ENCODE assay signal across 1 cellular context in genomic region chr19:35645680-35646511, GRCh38.
TF ChIP-seq lines count a peak whose summit lies in the region.

No MANE protein-coding gene starts in this region.

TF ChIP-seq in HepG2, 621 proteins besides CTCF, POLR2A, EP300 and RAD21 (continued from another document and continues in another):
- TF ChIP-seq, protein P1, sequence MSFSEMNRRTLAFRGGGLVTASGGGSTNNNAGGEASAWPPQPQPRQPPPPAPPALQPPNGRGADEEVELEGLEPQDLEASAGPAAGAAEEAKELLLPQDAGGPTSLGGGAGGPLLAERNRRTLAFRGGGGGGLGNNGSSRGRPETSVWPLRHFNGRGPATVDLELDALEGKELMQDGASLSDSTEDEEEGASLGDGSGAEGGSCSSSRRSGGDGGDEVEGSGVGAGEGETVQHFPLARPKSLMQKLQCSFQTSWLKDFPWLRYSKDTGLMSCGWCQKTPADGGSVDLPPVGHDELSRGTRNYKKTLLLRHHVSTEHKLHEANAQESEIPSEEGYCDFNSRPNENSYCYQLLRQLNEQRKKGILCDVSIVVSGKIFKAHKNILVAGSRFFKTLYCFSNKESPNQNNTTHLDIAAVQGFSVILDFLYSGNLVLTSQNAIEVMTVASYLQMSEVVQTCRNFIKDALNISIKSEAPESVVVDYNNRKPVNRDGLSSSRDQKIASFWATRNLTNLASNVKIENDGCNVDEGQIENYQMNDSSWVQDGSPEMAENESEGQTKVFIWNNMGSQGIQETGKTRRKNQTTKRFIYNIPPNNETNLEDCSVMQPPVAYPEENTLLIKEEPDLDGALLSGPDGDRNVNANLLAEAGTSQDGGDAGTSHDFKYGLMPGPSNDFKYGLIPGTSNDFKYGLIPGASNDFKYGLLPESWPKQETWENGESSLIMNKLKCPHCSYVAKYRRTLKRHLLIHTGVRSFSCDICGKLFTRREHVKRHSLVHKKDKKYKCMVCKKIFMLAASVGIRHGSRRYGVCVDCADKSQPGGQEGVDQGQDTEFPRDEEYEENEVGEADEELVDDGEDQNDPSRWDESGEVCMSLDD (CRISPR knock-in tag; IDR thresholded peaks at IDR 0.05; ENCODE audit: borderline replicate concordance): no peak
- TF ChIP-seq, protein P2, sequence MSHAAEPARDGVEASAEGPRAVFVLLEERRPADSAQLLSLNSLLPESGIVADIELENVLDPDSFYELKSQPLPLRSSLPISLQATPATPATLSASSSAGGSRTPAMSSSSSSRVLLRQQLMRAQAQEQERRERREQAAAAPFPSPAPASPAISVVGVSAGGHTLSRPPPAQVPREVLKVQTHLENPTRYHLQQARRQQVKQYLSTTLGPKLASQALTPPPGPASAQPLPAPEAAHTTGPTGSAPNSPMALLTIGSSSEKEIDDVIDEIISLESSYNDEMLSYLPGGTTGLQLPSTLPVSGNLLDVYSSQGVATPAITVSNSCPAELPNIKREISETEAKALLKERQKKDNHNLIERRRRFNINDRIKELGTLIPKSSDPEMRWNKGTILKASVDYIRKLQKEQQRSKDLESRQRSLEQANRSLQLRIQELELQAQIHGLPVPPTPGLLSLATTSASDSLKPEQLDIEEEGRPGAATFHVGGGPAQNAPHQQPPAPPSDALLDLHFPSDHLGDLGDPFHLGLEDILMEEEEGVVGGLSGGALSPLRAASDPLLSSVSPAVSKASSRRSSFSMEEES (CRISPR knock-in tag; IDR thresholded peaks at IDR 0.05): no peak
- no peak for TF ChIP-seq POGZ (CRISPR knock-in tag; IDR thresholded peaks at IDR 0.05)
- peak; percentile 61 for TF ChIP-seq CEBPG (CRISPR knock-in tag; IDR thresholded peaks at IDR 0.05)
- TF ChIP-seq ZNF460 (CRISPR knock-in tag; IDR thresholded peaks at IDR 0.05; ENCODE audit: borderline replicate concordance): peak; percentile 95
- TF ChIP-seq TBP (CRISPR knock-in tag; IDR thresholded peaks at IDR 0.05): no peak
- TF ChIP-seq, protein P3, sequence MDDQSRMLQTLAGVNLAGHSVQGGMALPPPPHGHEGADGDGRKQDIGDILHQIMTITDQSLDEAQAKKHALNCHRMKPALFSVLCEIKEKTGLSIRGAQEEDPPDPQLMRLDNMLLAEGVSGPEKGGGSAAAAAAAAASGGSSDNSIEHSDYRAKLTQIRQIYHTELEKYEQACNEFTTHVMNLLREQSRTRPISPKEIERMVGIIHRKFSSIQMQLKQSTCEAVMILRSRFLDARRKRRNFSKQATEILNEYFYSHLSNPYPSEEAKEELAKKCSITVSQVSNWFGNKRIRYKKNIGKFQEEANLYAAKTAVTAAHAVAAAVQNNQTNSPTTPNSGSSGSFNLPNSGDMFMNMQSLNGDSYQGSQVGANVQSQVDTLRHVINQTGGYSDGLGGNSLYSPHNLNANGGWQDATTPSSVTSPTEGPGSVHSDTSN (CRISPR knock-in tag; IDR thresholded peaks at IDR 0.05; ENCODE audit: borderline replicate concordance): no peak
- TF ChIP-seq ZFP41 (CRISPR knock-in tag; IDR thresholded peaks at IDR 0.05; ENCODE audit: borderline replicate concordance): no peak
- no peak for TF ChIP-seq YEATS4 (CRISPR knock-in tag; IDR thresholded peaks at IDR 0.05; ENCODE audit: borderline replicate concordance)
- TF ChIP-seq GPN1 (CRISPR knock-in tag; IDR thresholded peaks at IDR 0.05; ENCODE audit: borderline replicate concordance): no peak
- TF ChIP-seq, protein P4, sequence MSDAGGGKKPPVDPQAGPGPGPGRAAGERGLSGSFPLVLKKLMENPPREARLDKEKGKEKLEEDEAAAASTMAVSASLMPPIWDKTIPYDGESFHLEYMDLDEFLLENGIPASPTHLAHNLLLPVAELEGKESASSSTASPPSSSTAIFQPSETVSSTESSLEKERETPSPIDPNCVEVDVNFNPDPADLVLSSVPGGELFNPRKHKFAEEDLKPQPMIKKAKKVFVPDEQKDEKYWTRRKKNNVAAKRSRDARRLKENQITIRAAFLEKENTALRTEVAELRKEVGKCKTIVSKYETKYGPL (CRISPR knock-in tag; IDR thresholded peaks at IDR 0.05): no peak
- no peak for TF ChIP-seq ZNF652 (CRISPR knock-in tag; IDR thresholded peaks at IDR 0.05; ENCODE audit: borderline replicate concordance, low read depth)
- TF ChIP-seq NR3C1 (CRISPR knock-in tag; IDR thresholded peaks at IDR 0.05): no peak
- no peak for TF ChIP-seq ZNF138 (CRISPR knock-in tag; IDR thresholded peaks at IDR 0.05; ENCODE audit: low read depth)
- peak; percentile 50; the same call in 1 of the 2 replicates for TF ChIP-seq CEBPB (IDR thresholded peaks at IDR 0.05; ENCODE audit: borderline replicate concordance, low read depth, low read length)
- TF ChIP-seq GATAD2A (CRISPR knock-in tag; IDR thresholded peaks at IDR 0.05): 0 out of 2 replicates have a peak, but pooled peaks have one; percentile 12
- no peak for TF ChIP-seq ZSCAN21 (CRISPR knock-in tag; IDR thresholded peaks at IDR 0.05; ENCODE audit: borderline replicate concordance)
- TF ChIP-seq, protein P5, sequence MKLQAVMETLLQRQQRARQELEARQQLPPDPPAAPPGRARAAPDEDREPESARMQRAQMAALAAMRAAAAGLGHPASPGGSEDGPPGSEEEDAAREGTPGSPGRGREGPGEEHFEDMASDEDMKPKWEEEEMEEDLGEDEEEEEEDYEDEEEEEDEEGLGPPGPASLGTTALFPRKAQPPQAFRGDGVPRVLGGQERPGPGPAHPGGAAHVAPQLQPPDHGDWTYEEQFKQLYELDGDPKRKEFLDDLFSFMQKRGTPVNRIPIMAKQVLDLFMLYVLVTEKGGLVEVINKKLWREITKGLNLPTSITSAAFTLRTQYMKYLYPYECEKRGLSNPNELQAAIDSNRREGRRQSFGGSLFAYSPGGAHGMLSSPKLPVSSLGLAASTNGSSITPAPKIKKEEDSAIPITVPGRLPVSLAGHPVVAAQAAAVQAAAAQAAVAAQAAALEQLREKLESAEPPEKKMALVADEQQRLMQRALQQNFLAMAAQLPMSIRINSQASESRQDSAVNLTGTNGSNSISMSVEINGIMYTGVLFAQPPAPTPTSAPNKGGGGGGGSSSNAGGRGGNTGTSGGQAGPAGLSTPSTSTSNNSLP (IDR thresholded peaks at IDR 0.05; ENCODE audit: low read depth, low read length): no peak
- TF ChIP-seq ZBTB3 (CRISPR knock-in tag; IDR thresholded peaks at IDR 0.05; ENCODE audit: borderline replicate concordance, low read depth): no peak
- TF ChIP-seq ZNF274 (CRISPR knock-in tag; IDR thresholded peaks at IDR 0.05): no peak
- no peak for TF ChIP-seq RXRA (CRISPR knock-in tag; IDR thresholded peaks at IDR 0.05)
- no peak for TF ChIP-seq FOXP1 (IDR thresholded peaks at IDR 0.05)
- TF ChIP-seq FOXP1 (CRISPR knock-in tag; IDR thresholded peaks at IDR 0.05): peak; percentile 68
- TF ChIP-seq U2AF2 (IDR thresholded peaks at IDR 0.05; ENCODE audit: low read depth, low read length): no peak
- no peak for TF ChIP-seq EED (CRISPR knock-in tag; IDR thresholded peaks at IDR 0.05)
- peak; percentile 28; the same call in 1 of the 2 replicates for TF ChIP-seq RCOR2 (CRISPR knock-in tag; IDR thresholded peaks at IDR 0.05)
- TF ChIP-seq EEA1 (CRISPR knock-in tag; IDR thresholded peaks at IDR 0.05; ENCODE audit: borderline replicate concordance): no peak
- TF ChIP-seq HNRNPLL (IDR thresholded peaks at IDR 0.05; ENCODE audit: low read depth, low read length, poor library complexity, severe bottlenecking): no peak
- TF ChIP-seq, protein P6, sequence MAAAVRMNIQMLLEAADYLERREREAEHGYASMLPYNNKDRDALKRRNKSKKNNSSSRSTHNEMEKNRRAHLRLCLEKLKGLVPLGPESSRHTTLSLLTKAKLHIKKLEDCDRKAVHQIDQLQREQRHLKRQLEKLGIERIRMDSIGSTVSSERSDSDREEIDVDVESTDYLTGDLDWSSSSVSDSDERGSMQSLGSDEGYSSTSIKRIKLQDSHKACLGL (CRISPR knock-in tag; IDR thresholded peaks at IDR 0.05): no peak
- no peak for TF ChIP-seq PATZ1 (CRISPR knock-in tag; IDR thresholded peaks at IDR 0.05)
- peak in 1 of 2 experiments; percentile 64; a peak in 1 of 4 replicates for TF ChIP-seq ATF4 (CRISPR knock-in tag; IDR thresholded peaks at IDR 0.05)
- TF ChIP-seq ZNF510 (CRISPR knock-in tag; IDR thresholded peaks at IDR 0.05; ENCODE audit: low read depth): no peak
- no peak for TF ChIP-seq HOXA5 (CRISPR knock-in tag; IDR thresholded peaks at IDR 0.05)
- no peak for TF ChIP-seq TCF12 (IDR thresholded peaks at IDR 0.05)
- no peak for TF ChIP-seq TCF12 (CRISPR knock-in tag; IDR thresholded peaks at IDR 0.05)
- TF ChIP-seq HDAC1 (CRISPR knock-in tag; IDR thresholded peaks at IDR 0.05): peak; percentile 45; the same call in 1 of the 2 replicates
- TF ChIP-seq, protein P7, sequence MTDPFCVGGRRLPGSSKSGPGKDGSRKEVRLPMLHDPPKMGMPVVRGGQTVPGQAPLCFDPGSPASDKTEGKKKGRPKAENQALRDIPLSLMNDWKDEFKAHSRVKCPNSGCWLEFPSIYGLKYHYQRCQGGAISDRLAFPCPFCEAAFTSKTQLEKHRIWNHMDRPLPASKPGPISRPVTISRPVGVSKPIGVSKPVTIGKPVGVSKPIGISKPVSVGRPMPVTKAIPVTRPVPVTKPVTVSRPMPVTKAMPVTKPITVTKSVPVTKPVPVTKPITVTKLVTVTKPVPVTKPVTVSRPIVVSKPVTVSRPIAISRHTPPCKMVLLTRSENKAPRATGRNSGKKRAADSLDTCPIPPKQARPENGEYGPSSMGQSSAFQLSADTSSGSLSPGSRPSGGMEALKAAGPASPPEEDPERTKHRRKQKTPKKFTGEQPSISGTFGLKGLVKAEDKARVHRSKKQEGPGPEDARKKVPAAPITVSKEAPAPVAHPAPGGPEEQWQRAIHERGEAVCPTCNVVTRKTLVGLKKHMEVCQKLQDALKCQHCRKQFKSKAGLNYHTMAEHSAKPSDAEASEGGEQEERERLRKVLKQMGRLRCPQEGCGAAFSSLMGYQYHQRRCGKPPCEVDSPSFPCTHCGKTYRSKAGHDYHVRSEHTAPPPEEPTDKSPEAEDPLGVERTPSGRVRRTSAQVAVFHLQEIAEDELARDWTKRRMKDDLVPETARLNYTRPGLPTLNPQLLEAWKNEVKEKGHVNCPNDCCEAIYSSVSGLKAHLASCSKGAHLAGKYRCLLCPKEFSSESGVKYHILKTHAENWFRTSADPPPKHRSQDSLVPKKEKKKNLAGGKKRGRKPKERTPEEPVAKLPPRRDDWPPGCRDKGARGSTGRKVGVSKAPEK (CRISPR knock-in tag; IDR thresholded peaks at IDR 0.05; ENCODE audit: borderline replicate concordance): no peak
- peak; percentile 79 for TF ChIP-seq ZNF770 (CRISPR knock-in tag; IDR thresholded peaks at IDR 0.05)
- no peak for TF ChIP-seq ZNF501 (CRISPR knock-in tag; IDR thresholded peaks at IDR 0.05)
- no peak for TF ChIP-seq ZNF329 (CRISPR knock-in tag; IDR thresholded peaks at IDR 0.05; ENCODE audit: low read depth)
- no peak for TF ChIP-seq KMT2A (CRISPR knock-in tag; IDR thresholded peaks at IDR 0.05)
- no peak for TF ChIP-seq PRPF4 (IDR thresholded peaks at IDR 0.05; ENCODE audit: low read depth, low read length, poor library complexity, severe bottlenecking)
- TF ChIP-seq, protein P8, sequence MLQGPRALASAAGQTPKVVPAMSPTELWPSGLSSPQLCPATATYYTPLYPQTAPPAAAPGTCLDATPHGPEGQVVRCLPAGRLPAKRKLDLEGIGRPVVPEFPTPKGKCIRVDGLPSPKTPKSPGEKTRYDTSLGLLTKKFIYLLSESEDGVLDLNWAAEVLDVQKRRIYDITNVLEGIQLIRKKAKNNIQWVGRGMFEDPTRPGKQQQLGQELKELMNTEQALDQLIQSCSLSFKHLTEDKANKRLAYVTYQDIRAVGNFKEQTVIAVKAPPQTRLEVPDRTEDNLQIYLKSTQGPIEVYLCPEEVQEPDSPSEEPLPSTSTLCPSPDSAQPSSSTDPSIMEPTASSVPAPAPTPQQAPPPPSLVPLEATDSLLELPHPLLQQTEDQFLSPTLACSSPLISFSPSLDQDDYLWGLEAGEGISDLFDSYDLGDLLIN (CRISPR knock-in tag; IDR thresholded peaks at IDR 0.05; ENCODE audit: borderline replicate concordance): no peak
- no peak for TF ChIP-seq BORCS8-MEF2B (CRISPR knock-in tag; IDR thresholded peaks at IDR 0.05)
- TF ChIP-seq ZNF354B (CRISPR knock-in tag; IDR thresholded peaks at IDR 0.05): no peak
- TF ChIP-seq KDM2A (CRISPR knock-in tag; IDR thresholded peaks at IDR 0.05; ENCODE audit: borderline replicate concordance, low read depth): no peak
- no peak for TF ChIP-seq KMT2B (CRISPR knock-in tag; IDR thresholded peaks at IDR 0.05)
- TF ChIP-seq NCOA1 (CRISPR knock-in tag; IDR thresholded peaks at IDR 0.05): no peak
- no peak for TF ChIP-seq ZNF296 (CRISPR knock-in tag; conservative IDR thresholded peaks at IDR 0.05)
